13 cellular contexts compared by ENCODE assay signal in the genomic region with DNA sequence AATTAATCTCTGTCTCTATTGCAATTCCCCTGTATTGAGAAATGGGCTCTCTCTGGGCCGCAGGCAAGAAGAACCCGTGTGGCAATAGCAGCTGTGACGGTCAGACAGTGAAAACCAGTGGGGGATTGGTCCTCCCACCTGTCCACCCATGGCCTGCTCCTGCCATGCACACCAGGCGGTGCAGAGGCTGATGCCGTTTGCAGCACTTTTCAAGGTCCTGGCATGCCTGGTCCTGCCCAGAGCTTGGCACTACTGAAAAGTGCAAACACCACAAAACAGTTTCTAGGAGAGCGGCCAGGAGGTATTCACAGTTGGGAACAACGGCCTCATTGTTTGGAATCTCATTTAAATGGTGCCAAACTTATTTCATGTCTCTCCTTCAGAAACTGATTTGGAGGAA. TPM values are rescaled to one million over a fixed set of nuclear protein-coding genes. Genes with fewer than 3 reads are reported as not detected.
DNase-seq lines count a peak whose midpoint lies in the region; ATAC-seq, FAIRE-seq and TF ChIP-seq lines count a peak whose summit lies in the region.
"Had no signal": no experiment of that assay in that cellular context is flagged by ENCODE, and none has a peak within 500 bp of the region (broad histone marks: within the 10 kb centered on the region; RNA-seq: fewer than 3 reads in every experiment).

No MANE protein-coding gene starts in this region.

- H3K27me3 Mint-ChIP-seq in stimulated activated memory B cell treated with anti-CD40 and anti-IgM and Interleukin-4, amounts not matched to agents 10 μg/mL and 1 μg/mL and 100 μg/mL, for 72 hours = no peaks in the 10 kb centered on the region
- H3K27me3 Mint-ChIP-seq: natural killer cell treated with Interleukin-12 subunit alpha and Interleukin-12 subunit beta and Interleukin-15 and Interleukin-18, amount 100 ng/mL, for 72 hours had no signal

- DNase-seq in DMS 273 treated with DMSO at 0.1 percent for 48 hours (lab: John Stamatoyannopoulos, UW) (peak; percentile 50), NCI-H345 (lab: John Stamatoyannopoulos, UW) (peak; percentile 94), bronchial epithelial cell (ENCODE audit: low read depth) (peak; percentile 83), myocyte (ENCODE audit: low read depth) (peak; percentile 25)
- DNase-seq: foreskin fibroblast, PC-9 had no signal

- no peak overlapping the region for H3K4me3 ChIP-seq in bronchial epithelial cell (ENCODE audit: low read depth, low read length)
- H3K4me3 ChIP-seq: BLaER1 treated with 17β-estradiol and CSF1 and Interleukin-3, amounts not matched to agents 10 nM and 100 nM; PC-9 had no signal

- peak; percentile 8 for TF ChIP-seq CTCF in bronchial epithelial cell (IDR thresholded peaks at IDR 0.05; ENCODE audit: insufficient read depth, low read length, severe bottlenecking)

- H3K27me3 ChIP-seq in bronchial epithelial cell (ENCODE audit: control insufficient read depth, insufficient read depth, low read length) = no peaks in the 10 kb centered on the region
- H3K27me3 ChIP-seq: BLaER1 treated with 17β-estradiol and CSF1 and Interleukin-3, amounts not matched to agents 10 nM and 100 nM had no signal

- peak; percentile 85 for FAIRE-seq in bronchial epithelial cell (lab: Jason Lieb, UNC)
- FAIRE-seq: GM12891 had no signal

- no peak overlapping the region for H3K4me3 Mint-ChIP-seq in stimulated activated memory B cell treated with anti-CD40 and anti-IgM and Interleukin-4, amounts not matched to agents 10 μg/mL and 1 μg/mL and 100 μg/mL, for 72 hours
- H3K4me3 Mint-ChIP-seq: natural killer cell treated with Interleukin-12 subunit alpha and Interleukin-12 subunit beta and Interleukin-15 and Interleukin-18, amount 100 ng/mL, for 72 hours had no signal

- ATAC-seq in GM21447 (IDR thresholded peaks at IDR 0.05; ENCODE audit: unreplicated experiment) = no peak
- no peak for ATAC-seq in GM21526 (IDR thresholded peaks at IDR 0.05; ENCODE audit: low FRiP score, unreplicated experiment)
- no peak for ATAC-seq in GM18870 (IDR thresholded peaks at IDR 0.05; ENCODE audit: unreplicated experiment)
- ATAC-seq in stimulated activated memory B cell treated with anti-CD40 and anti-IgM and Interleukin-4, amounts not matched to agents 10 μg/mL and 1 μg/mL and 100 μg/mL, for 72 hours = no peak
- ATAC-seq: natural killer cell treated with Interleukin-12 subunit alpha and Interleukin-12 subunit beta and Interleukin-15 and Interleukin-18, amount 100 ng/mL, for 72 hours had no signal

- peaks cover 17% of the 10 kb centered on the region for H3K36me3 Mint-ChIP-seq in stimulated activated memory B cell treated with anti-CD40 and anti-IgM and Interleukin-4, amounts not matched to agents 10 μg/mL and 1 μg/mL and 100 μg/mL, for 72 hours
- H3K36me3 Mint-ChIP-seq: natural killer cell treated with Interleukin-12 subunit alpha and Interleukin-12 subunit beta and Interleukin-15 and Interleukin-18, amount 100 ng/mL, for 72 hours had no signal

- H3K36me3 ChIP-seq in bronchial epithelial cell (ENCODE audit: control insufficient read depth, insufficient read depth, low read length) = peaks cover 2% of the 10 kb centered on the region

- H3K27ac Mint-ChIP-seq in stimulated activated memory B cell treated with anti-CD40 and anti-IgM and Interleukin-4, amounts not matched to agents 10 μg/mL and 1 μg/mL and 100 μg/mL, for 72 hours = no peak overlapping the region
- H3K27ac Mint-ChIP-seq: natural killer cell treated with Interleukin-12 subunit alpha and Interleukin-12 subunit beta and Interleukin-15 and Interleukin-18, amount 100 ng/mL, for 72 hours had no signal

- no peaks in the 10 kb centered on the region for H3K4me1 Mint-ChIP-seq in stimulated activated memory B cell treated with anti-CD40 and anti-IgM and Interleukin-4, amounts not matched to agents 10 μg/mL and 1 μg/mL and 100 μg/mL, for 72 hours

- no peaks in the 10 kb centered on the region for H3K9me3 Mint-ChIP-seq in stimulated activated memory B cell treated with anti-CD40 and anti-IgM and Interleukin-4, amounts not matched to agents 10 μg/mL and 1 μg/mL and 100 μg/mL, for 72 hours
- H3K9me3 Mint-ChIP-seq: natural killer cell treated with Interleukin-12 subunit alpha and Interleukin-12 subunit beta and Interleukin-15 and Interleukin-18, amount 100 ng/mL, for 72 hours had no signal

RNA-seq across cellular contexts. Expression of a gene that starts 41.5 kb away (rescaled TPM):
- total RNA-seq in bronchial epithelial cell (162 and 199 TPM in 2 replicates), myocyte (66.0 and 72.7 TPM in 2 replicates)
- 39.4 TPM for polyA plus RNA-seq in myocyte (2012)

RNA-seq across cellular contexts. Expression of a gene that starts 41.9 kb away (rescaled TPM):
- 254 and 371 TPM in 2 replicates for total RNA-seq in bronchial epithelial cell
- 290 and 369 TPM in 2 replicates for total RNA-seq in myocyte
- 121 TPM for polyA plus RNA-seq in myocyte (2012)

RNA-seq across cellular contexts. Expression of a gene that starts 45.3 kb away (rescaled TPM):
- total RNA-seq in bronchial epithelial cell (54.4 and 65.3 TPM in 2 replicates), myocyte (101 and 117 TPM in 2 replicates)
- 34.0 TPM for polyA plus RNA-seq in myocyte (2012)

RNA-seq across cellular contexts. Expression of a gene that starts 54.4 kb away (rescaled TPM):
- total RNA-seq in bronchial epithelial cell = 220 and 228 TPM in 2 replicates
- total RNA-seq in myocyte = 155 and 162 TPM in 2 replicates
- 198 TPM for polyA plus RNA-seq in myocyte (2012)

RNA-seq across cellular contexts. Expression of a gene that starts 58.0 kb away (rescaled TPM):
- 29.1 and 32.4 TPM in 2 replicates for total RNA-seq in bronchial epithelial cell
- 18.3 and 19.1 TPM in 2 replicates for total RNA-seq in myocyte
- polyA plus RNA-seq in myocyte (2012) = 19.1 TPM

Comparison
In these comparisons a context has a peak if more than half of its experiments do, and no peak if none do; other contexts are left out.
1. DNase-seq: peak in every context shown above with its lines; median percentile 94 in NCI-H345; 83 in bronchial epithelial cell; 50 in DMS 273 treated with DMSO at 0.1 percent for 48 hours; 25 in myocyte.